27 cellular contexts compared by ENCODE assay signal in the genomic region with DNA sequence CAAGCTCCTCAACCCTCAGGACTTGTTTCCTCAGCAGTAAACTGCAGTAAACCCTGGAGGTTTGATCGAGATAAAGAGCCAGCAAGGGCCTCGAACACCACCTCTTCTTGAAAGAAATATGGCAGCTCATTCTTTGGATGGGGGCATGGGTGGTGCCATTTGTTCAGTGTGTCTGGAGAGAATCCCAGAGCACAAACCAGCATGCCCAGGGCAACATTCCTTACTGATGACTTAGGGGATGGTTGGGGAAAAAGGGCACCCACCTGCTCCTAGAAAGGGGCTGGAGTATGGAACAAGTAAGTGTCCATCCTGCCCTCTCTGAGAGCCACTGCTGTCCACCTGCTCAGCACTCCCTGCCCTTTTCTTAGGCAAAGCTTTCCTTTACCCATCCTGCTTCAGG. TPM values are rescaled to one million over a fixed set of nuclear protein-coding genes. Genes with fewer than 3 reads are reported as not detected.
A peak's percentile ranks its signal among the peaks of the same experiment; 100 is the strongest.
DNase-seq lines count a peak whose midpoint lies in the region; ATAC-seq and FAIRE-seq lines count a peak whose summit lies in the region.
"Had no signal": no experiment of that assay in that cellular context is flagged by ENCODE, and none has a peak within 500 bp of the region (broad histone marks: within the 10 kb centered on the region; RNA-seq: fewer than 3 reads in every experiment).

No MANE protein-coding gene starts in this region.

- H3K4me1 ChIP-seq in GM23248 (ENCODE audit: insufficient read depth): peaks cover 17% of the 10 kb centered on the region

- no peaks in the 10 kb centered on the region for H3F3A ChIP-seq in GM23248 (ENCODE audit: insufficient read depth)

- H4K20me1 ChIP-seq in GM23248 (ENCODE audit: insufficient read depth): no peaks in the 10 kb centered on the region

- H3K4me3 ChIP-seq in GM23248: no peak overlapping the region
- H3K4me3 ChIP-seq in MG63: no peak overlapping the region
- H3K4me3 ChIP-seq: ascending aorta, heart left ventricle, ovary, right atrium auricular region, thoracic aorta had no signal

- no peaks in the 10 kb centered on the region for H3K9me2 ChIP-seq in GM23248 (ENCODE audit: insufficient read depth)

- no peak for ATAC-seq in HG02938 (IDR thresholded peaks at IDR 0.05; ENCODE audit: unreplicated experiment)
- ATAC-seq: activated T-helper 17 cell treated with anti-CD3 and anti-CD28 coated beads, Interleukin-2, amount 50 U/mL, for 72 hours; CD8-positive, alpha-beta T cell; heart left ventricle; WTC11 had no signal

- no peak overlapping the region for H3K4me2 ChIP-seq in GM23248 (ENCODE audit: unreplicated experiment)

- no peak overlapping the region for H3K27ac ChIP-seq in GM23248
- H3K27ac ChIP-seq: ascending aorta, heart left ventricle, ovary, right atrium auricular region, thoracic aorta had no signal

- peak; percentile 21 for DNase-seq in GM23248
- DNase-seq in MG63: peak; percentile 43
- peak; percentile 20 for DNase-seq in epidermal melanocyte (ENCODE audit: insufficient read length, low spot score)
- DNase-seq in urothelium cell line (ENCODE audit: low spot score): peak; percentile 57
- no peak for DNase-seq in activated CD4-positive, alpha-beta T cell treated with anti-CD3 and anti-CD28 coated beads, Interleukin-2, amount 50 U/mL, for 48 hours
- no peak for DNase-seq in mesenteric fat pad (ENCODE audit: low spot score)
- DNase-seq: CD8-positive, alpha-beta T cell; central memory CD4-positive, alpha-beta T cell; DMS 273 treated with DMSO at 0.1 percent for 48 hours; GDM1; heart left ventricle; Karpas-422; midbrain; NCI-H1092; NCI-H187; NCI-H2171 treated with DMSO at 0.1 percent for 48 hours; NCI-H524 treated with DMSO at 0.1 percent for 48 hours; ovary; stimulated activated CD4-positive, alpha-beta T cell treated with anti-CD3 and anti-CD28 coated beads, Interleukin-4, amount 100 ng/mL, for 4 hours; stimulated activated naive CD4-positive, alpha-beta T cell treated with Interleukin-2 at 50 U/mL for 16 hours; T-helper 9 cell had no signal

- H3K79me2 ChIP-seq in GM23248 (ENCODE audit: insufficient read depth): no peaks in the 10 kb centered on the region

- H2AFZ ChIP-seq in GM23248: no peak overlapping the region

- WGBS in GM23248 (ENCODE audit: low coverage in 1 of 2, low lambda C conversion rate in 2 of 2, missing lambda C conversion rate in 2 of 2), 2 experiments: 60 to 64% methylated on average over 2 of the region's 2 CpGs

- in situ Hi-C loops in GM23248 (cut with MboI): no loop called here

- H3K36me3 ChIP-seq in GM23248 (ENCODE audit: low read depth): no peaks in the 10 kb centered on the region
- no peaks in the 10 kb centered on the region for H3K36me3 ChIP-seq in MG63
- H3K36me3 ChIP-seq: ascending aorta, heart left ventricle, ovary, right atrium auricular region, thoracic aorta had no signal

- no peak overlapping the region for H3K9ac ChIP-seq in GM23248

- FAIRE-seq in urothelium cell line (lab: Jason Lieb, UNC): no peak

- H3K27me3 ChIP-seq in GM23248 (replicated peaks; ENCODE audit: insufficient read depth) (no peaks in the 10 kb centered on the region), MG63 (no peaks in the 10 kb centered on the region)
- H3K27me3 ChIP-seq: ascending aorta, ovary, right atrium auricular region had no signal

- no peaks in the 10 kb centered on the region for H3K9me3 ChIP-seq in GM23248 (ENCODE audit: low read depth)
- H3K9me3 ChIP-seq in MG63: no peaks in the 10 kb centered on the region
- H3K9me3 ChIP-seq: ascending aorta, heart left ventricle, ovary, right atrium auricular region, thoracic aorta had no signal

RNA-seq across cellular contexts. Expression of gene ZFAND3, which starts 31.3 kb away (rescaled TPM):
- 27.1 and 27.5 TPM in 2 replicates for total RNA-seq in GM23248 (2014; rRNA removed; shearing (Covaris generic))
- polyA plus RNA-seq in GM23248 (2016; fragmentation: Nextera tagmentation; extraction: Ambion mirVana): 37.1 and 40.0 TPM in 2 replicates
- 26.2 and 31.0 TPM in 2 replicates for total RNA-seq in MG63 (2014; rRNA removed; shearing (Covaris generic); ENCODE audit: low replicate concordance)
- 89.6 TPM for total RNA-seq in mesenteric fat pad

Comparison
In these comparisons a context has a peak if more than half of its experiments do, and no peak if none do; other contexts are left out.
1. DNase-seq: peak in GM23248 (single experiment), MG63 (single experiment), epidermal melanocyte (single experiment) and urothelium cell line (single experiment); none in activated CD4-positive, alpha-beta T cell treated with anti-CD3 and anti-CD28 coated beads, Interleukin-2, amount 50 U/mL, for 48 hours (0 of 2) and mesenteric fat pad (single experiment).